2 cellular contexts compared by ENCODE assay signal in genomic region chr17:77361986-77362620, GRCh38.
TF ChIP-seq lines count a peak whose summit lies in the region.

No MANE protein-coding gene starts in this region.

TF ChIP-seq in HEK293T, 16 proteins besides CTCF, POLR2A, EP300 and RAD21 (continued from another document):
- TF ChIP-seq PKNOX1 (IDR thresholded peaks at IDR 0.05) = no peak

TF ChIP-seq in SK-N-SH treated with all-trans-retinoic acid at 6 μM for 48 hours, 23 proteins besides CTCF, POLR2A, EP300 and RAD21 (continued from another document):
- no peak for TF ChIP-seq POU6F1 (CRISPR knock-in tag; IDR thresholded peaks at IDR 0.05; ENCODE audit: borderline replicate concordance, low read depth)
- TF ChIP-seq ARNTL (CRISPR knock-in tag; IDR thresholded peaks at IDR 0.05; ENCODE audit: borderline replicate concordance, low read depth) = no peak
- TF ChIP-seq PPARA (CRISPR knock-in tag; IDR thresholded peaks at IDR 0.05; ENCODE audit: borderline replicate concordance) = no peak
